In the genomic region with DNA sequence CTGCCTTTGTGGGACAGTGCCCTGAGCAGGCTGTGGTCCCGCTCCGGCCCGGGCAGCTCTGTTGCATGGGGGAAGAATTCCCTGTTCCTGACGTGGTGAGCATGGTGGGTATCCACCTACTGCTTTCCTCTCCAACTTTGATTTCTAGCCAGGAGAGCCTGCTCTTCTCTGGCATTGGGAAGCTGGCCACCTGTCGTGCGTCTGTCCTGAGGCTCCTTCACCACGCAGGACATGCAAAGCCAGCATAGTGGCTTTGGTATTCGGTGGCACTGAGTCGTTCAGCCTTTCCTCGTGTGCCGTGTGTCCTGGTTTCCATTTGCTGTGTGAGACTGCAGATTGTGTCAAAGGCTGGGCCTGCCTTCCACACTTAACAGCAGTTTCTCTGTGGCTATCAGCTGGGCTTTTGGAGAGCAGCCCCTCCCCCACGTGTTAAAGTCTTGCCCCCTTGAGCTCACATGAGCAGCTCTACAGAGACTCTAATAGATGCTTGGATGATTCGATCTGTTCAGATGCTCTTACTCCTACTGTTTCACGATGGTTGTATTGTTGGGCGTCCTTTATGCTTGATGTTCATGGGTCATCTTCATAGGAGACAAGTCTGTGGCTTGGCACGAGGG, we compare ENCODE assay signal across 13 cellular contexts. TPM values are rescaled to one million over a fixed set of nuclear protein-coding genes. Genes with fewer than 3 reads are reported as not detected.
A peak's percentile ranks its signal among the peaks of the same experiment; 100 is the strongest.
DNase-seq lines count a peak whose midpoint lies in the region; ATAC-seq, FAIRE-seq and TF ChIP-seq lines count a peak whose summit lies in the region.
"Had no signal": no experiment of that assay in that cellular context is flagged by ENCODE, and none has a peak within 500 bp of the region (broad histone marks: within the 10 kb centered on the region; RNA-seq: fewer than 3 reads in every experiment).

No MANE protein-coding gene starts in this region.

- H3K27me3 Mint-ChIP-seq in activated naive CD4-positive, alpha-beta T cell treated with anti-CD3 and anti-CD28 coated beads, Interleukin-2, amount 50 U/mL, for 24 hours, result no peaks in the 10 kb centered on the region
- no peaks in the 10 kb centered on the region for H3K27me3 Mint-ChIP-seq in naive thymus-derived CD8-positive, alpha-beta T cell

- no peak for ATAC-seq in A549
- ATAC-seq in GM18517 (IDR thresholded peaks at IDR 0.05; ENCODE audit: unreplicated experiment), result peak; percentile 0
- no peak for ATAC-seq in naive thymus-derived CD8-positive, alpha-beta T cell
- ATAC-seq in GM19455 (IDR thresholded peaks at IDR 0.05; ENCODE audit: unreplicated experiment), result no peak

- no peak for DNase-seq in A549 (ENCODE audit: low read depth in 1 of 2, low spot score in 1 of 2)
- no peak for DNase-seq in naive thymus-derived CD8-positive, alpha-beta T cell
- no peak for DNase-seq in DMS153 treated with DMSO at 0.1 percent for 48 hours (lab: John Stamatoyannopoulos, UW; ENCODE audit: unreplicated experiment)
- no peak for DNase-seq in DMS53 (lab: John Stamatoyannopoulos, UW)
- DNase-seq in NCI-H1694 (lab: John Stamatoyannopoulos, UW), result no peak
- DNase-seq: Kasumi-1, NCI-H510A, SW 1271 had no signal

- no peak for TF ChIP-seq CTCF in A549 (IDR thresholded peaks at IDR 0.05)

- H3K4me1 Mint-ChIP-seq in activated naive CD4-positive, alpha-beta T cell treated with anti-CD3 and anti-CD28 coated beads, Interleukin-2, amount 50 U/mL, for 24 hours, result peaks cover 68% of the 10 kb centered on the region
- peaks cover 14 to 84% (median 64%) of the 10 kb centered on the region in 4 donors for H3K4me1 Mint-ChIP-seq in naive thymus-derived CD8-positive, alpha-beta T cell

- H3K9me3 ChIP-seq in A549, result no peaks in the 10 kb centered on the region

- no peak overlapping the region for H3K4me2 ChIP-seq in A549
- H3K4me2 ChIP-seq: neural progenitor cell had no signal

- FAIRE-seq in A549 (lab: Jason Lieb, UNC), result peak; percentile 13

- peak overlapping the region; percentile 99 for H3K27ac Mint-ChIP-seq in activated naive CD4-positive, alpha-beta T cell treated with anti-CD3 and anti-CD28 coated beads, Interleukin-2, amount 50 U/mL, for 24 hours
- H3K27ac Mint-ChIP-seq in naive thymus-derived CD8-positive, alpha-beta T cell, result peak overlapping the region; percentile 93 to 100 (median 100)
- H3K27ac Mint-ChIP-seq: neural progenitor cell had no signal

- H3K9me3 Mint-ChIP-seq in activated naive CD4-positive, alpha-beta T cell treated with anti-CD3 and anti-CD28 coated beads, Interleukin-2, amount 50 U/mL, for 24 hours, result no peaks in the 10 kb centered on the region
- H3K9me3 Mint-ChIP-seq in naive thymus-derived CD8-positive, alpha-beta T cell, result no peaks in the 10 kb centered on the region
- H3K9me3 Mint-ChIP-seq: CD14-positive monocyte had no signal

- no peaks in the 10 kb centered on the region for H3K36me3 Mint-ChIP-seq in activated naive CD4-positive, alpha-beta T cell treated with anti-CD3 and anti-CD28 coated beads, Interleukin-2, amount 50 U/mL, for 24 hours
- peaks cover 0 to 5% (median 2%) of the 10 kb centered on the region in 3 donors for H3K36me3 Mint-ChIP-seq in naive thymus-derived CD8-positive, alpha-beta T cell

- no peaks in the 10 kb centered on the region for H3K4me1 ChIP-seq in A549
- H3K4me1 ChIP-seq: neural progenitor cell had no signal

- no peak for TF ChIP-seq POLR2A in A549 (IDR thresholded peaks at IDR 0.05; ENCODE audit: low read length)

- H3K4me3 ChIP-seq in A549, result no peak overlapping the region
- H3K4me3 ChIP-seq: neural progenitor cell had no signal

- 90% methylated on average over 16 of the region's 16 CpGs for WGBS in A549 (ENCODE audit: missing lambda C conversion rate)

- no peak overlapping the region for H3K27ac ChIP-seq in A549
- H3K27ac ChIP-seq: neural progenitor cell had no signal

- no peak for TF ChIP-seq RAD21 in A549 (conservative IDR thresholded peaks at IDR 0.05 in 1 of 2, IDR thresholded peaks at IDR 0.05 in 1 of 2)

- POLR2A ChIA-PET in A549 (lab: Yijun Ruan, JAX), result no interaction called here
- POLR2A ChIA-PET in naive thymus-derived CD8-positive, alpha-beta T cell (lab: Charles Lee), result interaction anchor here (1.8 to 6.5 kb wide), 8 partner anchors 9 to 99 kb away, joined by 7 to 88 read pairs (median 12); no protein-coding TSS in a partner anchor

- peak overlapping the region; percentile 90 for H3K4me3 Mint-ChIP-seq in activated naive CD4-positive, alpha-beta T cell treated with anti-CD3 and anti-CD28 coated beads, Interleukin-2, amount 50 U/mL, for 24 hours
- peak overlapping the region; percentile 74 to 91 (median 88) for H3K4me3 Mint-ChIP-seq in naive thymus-derived CD8-positive, alpha-beta T cell
- H3K4me3 Mint-ChIP-seq: neural progenitor cell had no signal

- TF ChIP-seq EP300 in A549 (IDR thresholded peaks at IDR 0.05), result no peak

- CTCF ChIA-PET in A549 (lab: Yijun Ruan, JAX), result interaction anchor here (0.7 to 4.7 kb wide), 5 partner anchors 9 to 122 kb away, joined by 3 to 37 read pairs (median 3); no protein-coding TSS in a partner anchor

TF ChIP-seq in A549, 52 proteins besides CTCF, POLR2A, EP300 and RAD21:
- TF ChIP-seq E2F6 (IDR thresholded peaks at IDR 0.05; ENCODE audit: borderline replicate concordance, low read depth) (no peak), EHF (CRISPR knock-in tag; IDR thresholded peaks at IDR 0.05) (no peak), USF2 (IDR thresholded peaks at IDR 0.05) (no peak), ZFP36 (IDR thresholded peaks at IDR 0.05; ENCODE audit: borderline replicate concordance, partially characterized antibody) (no peak), POLR2AphosphoS2 (conservative IDR thresholded peaks at IDR 0.05; ENCODE audit: low read length) (no peak), ELK1 (IDR thresholded peaks at IDR 0.05; ENCODE audit: low read depth, low read length) (no peak), FOSB (CRISPR knock-in tag; IDR thresholded peaks at IDR 0.05) (no peak), HES2 (IDR thresholded peaks at IDR 0.05) (no peak)

RNA-seq across cellular contexts. Expression of gene CLCN4, which starts 46.4 kb away (rescaled TPM):
- polyA plus RNA-seq in A549 (2011; rRNA removed) (4.4 and 4.7 TPM in 2 replicates), A549 (2017; fragmentation: RNase III; extraction: RNeasy Plus Mini Kit Qiagen cat#74134 plus additional on column Dnase treatment) (2.7 to 2.9 TPM (median 2.8 TPM) in 3 replicates)
- polyA plus RNA-seq in A549 (2012; cell fraction: cytosol; rRNA removed), result 3.0 and 3.3 TPM in 2 replicates
- 3.0 and 3.6 TPM in 2 replicates for polyA plus RNA-seq in A549 (2012; cell fraction: nucleus; rRNA removed)
- 8.1 and 10.7 TPM in 2 replicates for polyA minus RNA-seq in A549 (2011; rRNA and poly(A)+ RNA removed)
- total RNA-seq in naive thymus-derived CD8-positive, alpha-beta T cell, result under 1 TPM; 0.42 to 0.69 TPM
- polyA plus RNA-seq in naive thymus-derived CD8-positive, alpha-beta T cell, result not detected
